ENCODE assay signal across 11 cellular contexts in the genomic region with DNA sequence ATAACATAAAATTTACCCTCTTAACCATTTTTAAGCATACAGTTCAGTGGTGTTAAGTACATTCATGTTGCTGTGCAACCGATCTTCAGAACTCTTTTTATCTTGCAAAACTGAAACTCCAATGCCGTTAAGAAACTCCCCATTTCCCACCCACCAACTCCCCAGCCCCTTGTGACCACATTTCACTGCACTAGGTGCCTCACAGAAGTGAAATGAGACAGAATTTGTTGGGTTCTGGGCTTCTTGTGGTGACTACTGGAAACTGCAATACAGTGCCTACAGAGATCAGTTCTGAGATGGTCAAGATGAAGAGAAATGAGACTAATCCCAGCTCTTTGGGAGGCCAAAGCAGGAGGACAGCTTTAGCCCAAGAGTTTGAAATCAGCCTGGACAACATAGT.
A peak's percentile ranks its signal among the peaks of the same experiment; 100 is the strongest.
DNase-seq lines count a peak whose midpoint lies in the region; ATAC-seq and TF ChIP-seq lines count a peak whose summit lies in the region.
"Had no signal": no experiment of that assay in that cellular context is flagged by ENCODE, and none has a peak within 500 bp of the region (broad histone marks: within the 10 kb centered on the region; RNA-seq: fewer than 3 reads in every experiment).

No MANE protein-coding gene starts in this region.

- intact Hi-C loops in activated T-helper 1 cell treated with anti-CD3 and anti-CD28 coated beads, Interleukin-12 subunit alpha, Interleukin-12 subunit beta, Interleukin-2, Interleukin-4 antibody, amounts not matched to agents 30 ng/mL and 10 ng/mL and 1 ng/mL, durations not matched to agents 14 hours and 24 hours and 36 hours (cut with micrococcal nuclease), result loop anchor here (5.0 to 10.0 kb wide), 2 partner anchors 177 to 609 kb away; no protein-coding TSS in a partner anchor

- H3K4me3 Mint-ChIP-seq in activated T-helper 1 cell treated with anti-CD3 and anti-CD28 coated beads, Interleukin-12 subunit alpha, Interleukin-12 subunit beta, Interleukin-2, Interleukin-4 antibody, amounts not matched to agents 30 ng/mL and 10 ng/mL and 1 ng/mL, durations not matched to agents 14 hours and 24 hours and 36 hours, result no peak overlapping the region
- H3K4me3 Mint-ChIP-seq: activated B cell treated with CpG ODN at 0.5 μM for 24 hours, CD14-positive monocyte had no signal

- DNase-seq in GM10266 (ENCODE audit: extremely low spot score), result peak; percentile 44
- DNase-seq in activated T-helper 1 cell treated with anti-CD3 and anti-CD28 coated beads, Interleukin-12 subunit alpha, Interleukin-12 subunit beta, Interleukin-2, Interleukin-4 antibody, amounts not matched to agents 30 ng/mL and 10 ng/mL and 1 ng/mL, durations not matched to agents 14 hours and 24 hours and 36 hours (ENCODE audit: low spot score), result peak; percentile 30
- DNase-seq in MV-4-11 (lab: John Stamatoyannopoulos, UW), result no peak
- no peak for DNase-seq in RPMI8226
- DNase-seq in DMS153 treated with DMSO at 0.1 percent for 48 hours (lab: John Stamatoyannopoulos, UW; ENCODE audit: unreplicated experiment), result no peak
- DNase-seq in NCI-H510A treated with DMSO at 0.1 percent for 48 hours (lab: John Stamatoyannopoulos, UW), result no peak
- DNase-seq: activated B cell treated with CpG ODN at 0.5 μM for 24 hours, NCI-H1694 had no signal

- TF ChIP-seq CTCF in GM10266 (IDR thresholded peaks at IDR 0.05; ENCODE audit: control insufficient read depth, insufficient read depth, low read depth, missing control alignments), result no peak

- peak overlapping the region; percentile 64 for H3K27ac Mint-ChIP-seq in activated T-helper 1 cell treated with anti-CD3 and anti-CD28 coated beads, Interleukin-12 subunit alpha, Interleukin-12 subunit beta, Interleukin-2, Interleukin-4 antibody, amounts not matched to agents 30 ng/mL and 10 ng/mL and 1 ng/mL, durations not matched to agents 14 hours and 24 hours and 36 hours
- H3K27ac Mint-ChIP-seq: activated B cell treated with CpG ODN at 0.5 μM for 24 hours, CD14-positive monocyte had no signal

- no peaks in the 10 kb centered on the region for H3K27me3 Mint-ChIP-seq in activated T-helper 1 cell treated with anti-CD3 and anti-CD28 coated beads, Interleukin-12 subunit alpha, Interleukin-12 subunit beta, Interleukin-2, Interleukin-4 antibody, amounts not matched to agents 30 ng/mL and 10 ng/mL and 1 ng/mL, durations not matched to agents 14 hours and 24 hours and 36 hours (ENCODE audit: insufficient read depth)
- H3K27me3 Mint-ChIP-seq: activated B cell treated with CpG ODN at 0.5 μM for 24 hours had no signal

- peaks cover 2% of the 10 kb centered on the region for H3K36me3 Mint-ChIP-seq in activated T-helper 1 cell treated with anti-CD3 and anti-CD28 coated beads, Interleukin-12 subunit alpha, Interleukin-12 subunit beta, Interleukin-2, Interleukin-4 antibody, amounts not matched to agents 30 ng/mL and 10 ng/mL and 1 ng/mL, durations not matched to agents 14 hours and 24 hours and 36 hours (ENCODE audit: low read depth)
- H3K36me3 Mint-ChIP-seq: CD14-positive monocyte had no signal

- peaks cover 5% of the 10 kb centered on the region for H3K9me3 Mint-ChIP-seq in activated T-helper 1 cell treated with anti-CD3 and anti-CD28 coated beads, Interleukin-12 subunit alpha, Interleukin-12 subunit beta, Interleukin-2, Interleukin-4 antibody, amounts not matched to agents 30 ng/mL and 10 ng/mL and 1 ng/mL, durations not matched to agents 14 hours and 24 hours and 36 hours
- H3K9me3 Mint-ChIP-seq: activated B cell treated with CpG ODN at 0.5 μM for 24 hours had no signal

- peaks cover 30% of the 10 kb centered on the region for H3K4me1 Mint-ChIP-seq in activated T-helper 1 cell treated with anti-CD3 and anti-CD28 coated beads, Interleukin-12 subunit alpha, Interleukin-12 subunit beta, Interleukin-2, Interleukin-4 antibody, amounts not matched to agents 30 ng/mL and 10 ng/mL and 1 ng/mL, durations not matched to agents 14 hours and 24 hours and 36 hours (ENCODE audit: low read depth)
- H3K4me1 Mint-ChIP-seq: activated B cell treated with CpG ODN at 0.5 μM for 24 hours, CD14-positive monocyte had no signal

- ATAC-seq in GM18868 (IDR thresholded peaks at IDR 0.05; ENCODE audit: unreplicated experiment) (peak; percentile 91), HG02870 (IDR thresholded peaks at IDR 0.05; ENCODE audit: unreplicated experiment) (peak; percentile 79)

Comparison
In these comparisons a context has a peak if more than half of its experiments do, and no peak if none do; other contexts are left out.
1. DNase-seq: peak in GM10266 (single experiment) and activated T-helper 1 cell treated with anti-CD3 and anti-CD28 coated beads, Interleukin-12 subunit alpha, Interleukin-12 subunit beta, Interleukin-2, Interleukin-4 antibody, amounts not matched to agents 30 ng/mL and 10 ng/mL and 1 ng/mL, durations not matched to agents 14 hours and 24 hours and 36 hours (single experiment); none in MV-4-11 (single experiment), RPMI8226 (single experiment), DMS153 treated with DMSO at 0.1 percent for 48 hours (single experiment) and NCI-H510A treated with DMSO at 0.1 percent for 48 hours (single experiment).